In genomic region chr17:75751676-75752404, GRCh38 we compare ENCODE assay signal across 3 cellular contexts.
TF ChIP-seq lines count a peak whose summit lies in the region.

No MANE protein-coding gene starts in this region.

TF ChIP-seq in HCT116, 20 proteins besides CTCF, POLR2A, EP300 and RAD21:
- TF ChIP-seq FOSL1 (IDR thresholded peaks at IDR 0.05; ENCODE audit: low read depth) (no peak), YY1 (IDR thresholded peaks at IDR 0.05; ENCODE audit: extremely low read depth, insufficient replicate concordance, low read depth, low read length) (no peak), ELF1 (IDR thresholded peaks at IDR 0.05; ENCODE audit: borderline replicate concordance, low read depth) (no peak), EZH2 (IDR thresholded peaks at IDR 0.05) (no peak), SRF (IDR thresholded peaks at IDR 0.05; ENCODE audit: low read depth) (no peak), SP1 (IDR thresholded peaks at IDR 0.05; ENCODE audit: low read depth) (no peak), CEBPB (IDR thresholded peaks at IDR 0.05; ENCODE audit: low read depth) (no peak), POLR2AphosphoS5 (IDR thresholded peaks at IDR 0.05; ENCODE audit: low read depth, low read length) (no peak; the same call in 1 of the 2 replicates), JUND (IDR thresholded peaks at IDR 0.05) (no peak), MAX (IDR thresholded peaks at IDR 0.05) (no peak), SIN3A (IDR thresholded peaks at IDR 0.05; ENCODE audit: low read depth) (no peak), EZH2phosphoT487 (IDR thresholded peaks at IDR 0.05; ENCODE audit: borderline replicate concordance) (no peak), EGR1 (IDR thresholded peaks at IDR 0.05; ENCODE audit: low read depth) (no peak)
- TF ChIP-seq, protein P1, sequence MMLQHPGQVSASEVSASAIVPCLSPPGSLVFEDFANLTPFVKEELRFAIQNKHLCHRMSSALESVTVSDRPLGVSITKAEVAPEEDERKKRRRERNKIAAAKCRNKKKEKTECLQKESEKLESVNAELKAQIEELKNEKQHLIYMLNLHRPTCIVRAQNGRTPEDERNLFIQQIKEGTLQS (IDR thresholded peaks at IDR 0.05): no peak
- TF ChIP-seq, protein P2, sequence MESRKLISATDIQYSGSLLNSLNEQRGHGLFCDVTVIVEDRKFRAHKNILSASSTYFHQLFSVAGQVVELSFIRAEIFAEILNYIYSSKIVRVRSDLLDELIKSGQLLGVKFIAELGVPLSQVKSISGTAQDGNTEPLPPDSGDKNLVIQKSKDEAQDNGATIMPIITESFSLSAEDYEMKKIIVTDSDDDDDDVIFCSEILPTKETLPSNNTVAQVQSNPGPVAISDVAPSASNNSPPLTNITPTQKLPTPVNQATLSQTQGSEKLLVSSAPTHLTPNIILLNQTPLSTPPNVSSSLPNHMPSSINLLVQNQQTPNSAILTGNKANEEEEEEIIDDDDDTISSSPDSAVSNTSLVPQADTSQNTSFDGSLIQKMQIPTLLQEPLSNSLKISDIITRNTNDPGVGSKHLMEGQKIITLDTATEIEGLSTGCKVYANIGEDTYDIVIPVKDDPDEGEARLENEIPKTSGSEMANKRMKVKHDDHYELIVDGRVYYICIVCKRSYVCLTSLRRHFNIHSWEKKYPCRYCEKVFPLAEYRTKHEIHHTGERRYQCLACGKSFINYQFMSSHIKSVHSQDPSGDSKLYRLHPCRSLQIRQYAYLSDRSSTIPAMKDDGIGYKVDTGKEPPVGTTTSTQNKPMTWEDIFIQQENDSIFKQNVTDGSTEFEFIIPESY (IDR thresholded peaks at IDR 0.05; ENCODE audit: extremely low read depth, insufficient replicate concordance, low read length): no peak
- TF ChIP-seq, protein P3, sequence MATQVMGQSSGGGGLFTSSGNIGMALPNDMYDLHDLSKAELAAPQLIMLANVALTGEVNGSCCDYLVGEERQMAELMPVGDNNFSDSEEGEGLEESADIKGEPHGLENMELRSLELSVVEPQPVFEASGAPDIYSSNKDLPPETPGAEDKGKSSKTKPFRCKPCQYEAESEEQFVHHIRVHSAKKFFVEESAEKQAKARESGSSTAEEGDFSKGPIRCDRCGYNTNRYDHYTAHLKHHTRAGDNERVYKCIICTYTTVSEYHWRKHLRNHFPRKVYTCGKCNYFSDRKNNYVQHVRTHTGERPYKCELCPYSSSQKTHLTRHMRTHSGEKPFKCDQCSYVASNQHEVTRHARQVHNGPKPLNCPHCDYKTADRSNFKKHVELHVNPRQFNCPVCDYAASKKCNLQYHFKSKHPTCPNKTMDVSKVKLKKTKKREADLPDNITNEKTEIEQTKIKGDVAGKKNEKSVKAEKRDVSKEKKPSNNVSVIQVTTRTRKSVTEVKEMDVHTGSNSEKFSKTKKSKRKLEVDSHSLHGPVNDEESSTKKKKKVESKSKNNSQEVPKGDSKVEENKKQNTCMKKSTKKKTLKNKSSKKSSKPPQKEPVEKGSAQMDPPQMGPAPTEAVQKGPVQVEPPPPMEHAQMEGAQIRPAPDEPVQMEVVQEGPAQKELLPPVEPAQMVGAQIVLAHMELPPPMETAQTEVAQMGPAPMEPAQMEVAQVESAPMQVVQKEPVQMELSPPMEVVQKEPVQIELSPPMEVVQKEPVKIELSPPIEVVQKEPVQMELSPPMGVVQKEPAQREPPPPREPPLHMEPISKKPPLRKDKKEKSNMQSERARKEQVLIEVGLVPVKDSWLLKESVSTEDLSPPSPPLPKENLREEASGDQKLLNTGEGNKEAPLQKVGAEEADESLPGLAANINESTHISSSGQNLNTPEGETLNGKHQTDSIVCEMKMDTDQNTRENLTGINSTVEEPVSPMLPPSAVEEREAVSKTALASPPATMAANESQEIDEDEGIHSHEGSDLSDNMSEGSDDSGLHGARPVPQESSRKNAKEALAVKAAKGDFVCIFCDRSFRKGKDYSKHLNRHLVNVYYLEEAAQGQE (IDR thresholded peaks at IDR 0.05; ENCODE audit: low read depth): no peak

TF ChIP-seq in HEK293, 187 proteins besides CTCF, POLR2A, EP300 and RAD21:
- TF ChIP-seq KLF10 (tag by site-specific recombination; IDR thresholded peaks at IDR 0.05): no peak
- 0 out of 2 replicates have a peak, but pooled peaks have one; percentile 47 for TF ChIP-seq ZNF10 (tag by site-specific recombination; IDR thresholded peaks at IDR 0.05)
- TF ChIP-seq, protein P4, sequence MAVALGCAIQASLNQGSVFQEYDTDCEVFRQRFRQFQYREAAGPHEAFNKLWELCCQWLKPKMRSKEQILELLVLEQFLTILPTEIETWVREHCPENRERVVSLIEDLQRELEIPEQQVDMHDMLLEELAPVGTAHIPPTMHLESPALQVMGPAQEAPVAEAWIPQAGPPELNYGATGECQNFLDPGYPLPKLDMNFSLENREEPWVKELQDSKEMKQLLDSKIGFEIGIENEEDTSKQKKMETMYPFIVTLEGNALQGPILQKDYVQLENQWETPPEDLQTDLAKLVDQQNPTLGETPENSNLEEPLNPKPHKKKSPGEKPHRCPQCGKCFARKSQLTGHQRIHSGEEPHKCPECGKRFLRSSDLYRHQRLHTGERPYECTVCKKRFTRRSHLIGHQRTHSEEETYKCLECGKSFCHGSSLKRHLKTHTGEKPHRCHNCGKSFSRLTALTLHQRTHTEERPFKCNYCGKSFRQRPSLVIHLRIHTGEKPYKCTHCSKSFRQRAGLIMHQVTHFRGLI (tag by site-specific recombination; IDR thresholded peaks at IDR 0.05): peak; percentile 94
- TF ChIP-seq ZNF585B (tag by site-specific recombination; IDR thresholded peaks at IDR 0.05): no peak

TF ChIP-seq in K562, 482 proteins besides CTCF, POLR2A, EP300 and RAD21:
- TF ChIP-seq MAZ (CRISPR knock-in tag; conservative IDR thresholded peaks at IDR 0.05 in 1 of 2, IDR thresholded peaks at IDR 0.05 in 1 of 2) (no peak), PPARD (CRISPR knock-in tag; IDR thresholded peaks at IDR 0.05) (no peak), NR3C1 (CRISPR knock-in tag; IDR thresholded peaks at IDR 0.05) (no peak), GATAD2B (IDR thresholded peaks at IDR 0.05; ENCODE audit: borderline replicate concordance) (no peak), NR2C2 (CRISPR knock-in tag; IDR thresholded peaks at IDR 0.05) (no peak), NR2C2 (tag; IDR thresholded peaks at IDR 0.05) (no peak), POLR3G (IDR thresholded peaks at IDR 0.05; ENCODE audit: extremely low read depth, insufficient read length, insufficient replicate concordance) (no peak)
- TF ChIP-seq, protein P2 (CRISPR knock-in tag; IDR thresholded peaks at IDR 0.05): peak; percentile 89
